ENCODE assay signal across 22 cellular contexts in the genomic region with DNA sequence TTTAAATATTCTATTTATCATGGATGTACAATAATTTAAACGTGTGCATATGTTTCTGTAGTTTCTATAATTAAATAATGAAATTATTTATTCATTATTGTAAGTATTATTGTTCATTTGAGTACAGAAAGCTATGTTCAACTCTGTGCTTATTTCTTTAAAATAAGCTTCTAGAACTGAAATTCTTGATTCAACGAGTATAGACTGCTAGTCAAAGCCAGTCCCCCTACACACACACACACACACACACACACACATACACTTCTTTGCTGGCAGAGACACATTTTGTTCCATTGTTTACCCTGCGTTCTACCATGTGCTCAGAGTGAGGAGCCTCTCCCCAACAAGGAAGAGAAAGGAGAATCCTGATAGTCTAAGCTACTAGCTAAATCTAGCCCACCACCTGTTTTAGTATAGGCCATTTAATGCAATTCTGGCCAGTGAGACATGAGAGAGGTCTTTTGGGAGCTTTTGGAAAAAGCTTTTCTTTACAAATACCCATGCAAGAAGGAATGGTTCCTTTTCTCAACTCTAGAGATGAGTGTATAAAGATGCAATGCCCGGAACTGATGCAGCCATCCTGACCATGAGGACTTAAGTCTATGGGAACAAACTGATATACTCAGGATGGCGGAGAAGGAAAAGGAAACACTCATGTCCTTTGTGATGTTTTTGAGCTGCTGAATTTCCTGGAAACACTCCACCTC.
DNase-seq lines count a peak whose midpoint lies in the region; ATAC-seq, FAIRE-seq and TF ChIP-seq lines count a peak whose summit lies in the region.
"Had no signal": no experiment of that assay in that cellular context is flagged by ENCODE, and none has a peak within 500 bp of the region (broad histone marks: within the 10 kb centered on the region; RNA-seq: fewer than 3 reads in every experiment).

No MANE protein-coding gene starts in this region.

- H3K79me2 ChIP-seq in GM23338 (replicated peaks; ENCODE audit: insufficient read depth) (no peaks in the 10 kb centered on the region), K562 (ENCODE audit: control insufficient read depth, insufficient read depth, low read length) (no peaks in the 10 kb centered on the region), SK-N-SH (ENCODE audit: insufficient read depth) (no peaks in the 10 kb centered on the region)

- POLR2A ChIA-PET in K562 (lab: Yijun Ruan, JAX) (no interaction called here), SK-N-SH (lab: Yijun Ruan, JAX) (no interaction called here)

- TF ChIP-seq RAD21 in K562 (CRISPR knock-in tag; conservative IDR thresholded peaks at IDR 0.05 in 1 of 2, IDR thresholded peaks at IDR 0.05 in 1 of 2) (no peak), SK-N-SH (IDR thresholded peaks at IDR 0.05; ENCODE audit: low read length) (no peak)

- TF ChIP-seq EP300 in K562 (IDR thresholded peaks at IDR 0.05; ENCODE audit: low read length) (no peak), SK-N-SH (IDR thresholded peaks at IDR 0.05; ENCODE audit: borderline replicate concordance in 1 of 2, low read depth in 1 of 2, low read length in 1 of 2) (no peak)

- no peak for ATAC-seq in GM23338
- ATAC-seq in K562 = no peak
- ATAC-seq in HG02678 (IDR thresholded peaks at IDR 0.05; ENCODE audit: unreplicated experiment) = no peak
- ATAC-seq: HCT116 had no signal

- CTCF ChIA-PET in K562 (lab: Yijun Ruan, JAX; ENCODE audit: low intra/inter-chr PET ratio) (no interaction called here), SK-N-SH (lab: Yijun Ruan, JAX) (no interaction called here)

- no peaks in the 10 kb centered on the region for H3F3A ChIP-seq in GM23338 (replicated peaks; ENCODE audit: low read depth)
- H3F3A ChIP-seq in SK-N-SH (replicated peaks; ENCODE audit: insufficient read depth) = no peaks in the 10 kb centered on the region

- H3K4me2 ChIP-seq in GM23338 (no peak overlapping the region), K562 (ENCODE audit: insufficient read depth, low read length) (no peak overlapping the region), SK-N-SH (no peak overlapping the region)
- H3K4me2 ChIP-seq: BLaER1 had no signal

- peaks cover 6% of the 10 kb centered on the region; the same call in 2 of the 3 replicates for H3K9me3 Mint-ChIP-seq in GM23338
- no peaks in the 10 kb centered on the region for H3K9me3 Mint-ChIP-seq in progenitor cell of endocrine pancreas (ENCODE audit: low read depth)
- H3K9me3 Mint-ChIP-seq: HFFc6 had no signal

- H3K27ac ChIP-seq in GM23338 (ENCODE audit: low read depth) = no peak overlapping the region
- no peak overlapping the region for H3K27ac ChIP-seq in K562 (ENCODE audit: extremely low read depth, low read depth, low read length)
- no peak overlapping the region for H3K27ac ChIP-seq in SK-N-SH (ENCODE audit: low read depth in 2 of 2, low read length in 1 of 2)
- H3K27ac ChIP-seq: 22Rv1, BLaER1, HL-60 had no signal

- H3K36me3 ChIP-seq in GM23338 (ENCODE audit: insufficient read depth) (no peaks in the 10 kb centered on the region), K562 (ENCODE audit: control insufficient read depth, insufficient read depth, low read length) (no peaks in the 10 kb centered on the region), SK-N-SH (replicated peaks in 1 of 2; ENCODE audit: control insufficient read depth in 1 of 2, insufficient read depth in 2 of 2, low read length in 1 of 2) (no peaks in the 10 kb centered on the region)
- H3K36me3 ChIP-seq: BLaER1 had no signal

- H3K9me2 ChIP-seq in GM23338 (ENCODE audit: insufficient read depth) (0 out of 2 replicates have a peak, but pooled peaks cover 7% of the 10 kb centered on the region), SK-N-SH (no peaks in the 10 kb centered on the region)

- H4K20me1 ChIP-seq in GM23338 (replicated peaks; ENCODE audit: insufficient read depth) (no peaks in the 10 kb centered on the region), K562 (replicated peaks; ENCODE audit: control insufficient read depth, insufficient read depth, low read length) (no peaks in the 10 kb centered on the region), SK-N-SH (ENCODE audit: insufficient read depth) (no peaks in the 10 kb centered on the region)
- H4K20me1 ChIP-seq: BLaER1 had no signal

- TF ChIP-seq CTCF in GM23338 (conservative IDR thresholded peaks at IDR 0.05; ENCODE audit: low read depth in 2 of 2) (no peak), K562 (IDR thresholded peaks at IDR 0.05 in 2 of 3, conservative IDR thresholded peaks at IDR 0.05 in 1 of 3; ENCODE audit: insufficient read depth in 2 of 3, low read depth in 1 of 3, low read length in 3 of 3) (no peak), SK-N-SH (IDR thresholded peaks at IDR 0.05) (no peak), progenitor cell of endocrine pancreas (IDR thresholded peaks at IDR 0.05; ENCODE audit: unreplicated experiment) (no peak)

- in situ Hi-C loops in K562 (cut with MboI) = no loop called here

- FAIRE-seq in K562 (lab: Jason Lieb, UNC) = no peak

- H3K36me3 Mint-ChIP-seq in GM23338 (ENCODE audit: low read depth) (no peaks in the 10 kb centered on the region; the same call in 2 of the 3 replicates), progenitor cell of endocrine pancreas (ENCODE audit: insufficient read depth) (no peaks in the 10 kb centered on the region)
- H3K36me3 Mint-ChIP-seq: CD14-positive monocyte; CD4-positive, alpha-beta memory T cell had no signal

- H3K4me3 Mint-ChIP-seq in GM23338 (no peak overlapping the region), progenitor cell of endocrine pancreas (ENCODE audit: low read depth) (no peak overlapping the region)
- H3K4me3 Mint-ChIP-seq: CD14-positive monocyte; CD4-positive, alpha-beta memory T cell; HFFc6 had no signal

- H3K4me1 Mint-ChIP-seq in GM23338 (peaks cover 2% of the 10 kb centered on the region; the same call in 2 of the 3 replicates), progenitor cell of endocrine pancreas (ENCODE audit: low read depth) (no peaks in the 10 kb centered on the region)
- H3K4me1 Mint-ChIP-seq: CD4-positive, alpha-beta memory T cell had no signal

- no peak for TF ChIP-seq POLR2A in K562 (conservative IDR thresholded peaks at IDR 0.05)

- no TSS peak for BruUV-seq in K562 (replicated peaks; lab: Mats Ljungman, UMichigan)

- H3K4me1 ChIP-seq in GM23338 (ENCODE audit: insufficient read depth) = no peaks in the 10 kb centered on the region
- H3K4me1 ChIP-seq in K562 (replicated peaks in 1 of 2; ENCODE audit: control insufficient read depth in 2 of 2, insufficient read depth in 2 of 2, low read length in 2 of 2) = no peaks in the 10 kb centered on the region
- H3K4me1 ChIP-seq in SK-N-SH (ENCODE audit: control insufficient read depth in 1 of 2, insufficient read depth in 2 of 2, low read depth in 1 of 2, low read length in 1 of 2) = no peaks in the 10 kb centered on the region; a peak in 1 of 4 replicates

- H3K4me3 ChIP-seq in GM23338 (no peak overlapping the region), K562 (no peak overlapping the region), SK-N-SH (ENCODE audit: low read depth in 2 of 2, low read length in 1 of 2) (no peak overlapping the region)
- H3K4me3 ChIP-seq: BLaER1 had no signal

- H3K27ac Mint-ChIP-seq in GM23338 (no peak overlapping the region), progenitor cell of endocrine pancreas (no peak overlapping the region)
- H3K27ac Mint-ChIP-seq: CD4-positive, alpha-beta memory T cell; HFFc6 had no signal

- DNase-seq in DMS153 (lab: John Stamatoyannopoulos, UW) (peak; percentile 5), DMS153 treated with DMSO at 0.1 percent for 48 hours (lab: John Stamatoyannopoulos, UW; ENCODE audit: unreplicated experiment) (no peak), GM23338 (ENCODE audit: low spot score) (no peak), K562 (ENCODE audit: extremely low read depth in 1 of 4, low spot score in 3 of 4) (no peak), SK-N-SH (no peak), NCI-H2107 treated with DMSO at 0.1 percent for 48 hours (lab: John Stamatoyannopoulos, UW; ENCODE audit: unreplicated experiment) (no peak), progenitor cell of endocrine pancreas (ENCODE audit: low spot score, unreplicated experiment) (no peak)
- DNase-seq: CD4-positive, alpha-beta memory T cell; DND-41; EL; GOT3; H7; HFFc6; IMR-90; Karpas-422; KBM-7 had no signal

- peaks cover 2% of the 10 kb centered on the region for H3K27me3 Mint-ChIP-seq in GM23338 (ENCODE audit: insufficient read depth, low read depth, poor library complexity)
- H3K27me3 Mint-ChIP-seq in progenitor cell of endocrine pancreas = peaks cover 3% of the 10 kb centered on the region

- H3K9ac ChIP-seq in K562 (ENCODE audit: insufficient read depth in 1 of 2, low read depth in 2 of 2, low read length in 2 of 2) = no peak overlapping the region
- H3K9ac ChIP-seq in SK-N-SH = no peak overlapping the region
- H3K9ac ChIP-seq: BLaER1 had no signal

- H2AFZ ChIP-seq in GM23338 (peak overlapping the region; percentile 69; the same call in 1 of the 2 replicates), K562 (ENCODE audit: low read depth, low read length) (no peak overlapping the region), SK-N-SH (ENCODE audit: low read depth) (no peak overlapping the region)

- H3K27me3 ChIP-seq in GM23338 (ENCODE audit: insufficient read depth) (no peaks in the 10 kb centered on the region), K562 (ENCODE audit: control insufficient read depth in 2 of 2, insufficient read depth in 2 of 2, low read length in 2 of 2) (peaks cover 12 to 28% of the 10 kb centered on the region in 2 experiments), SK-N-SH (ENCODE audit: insufficient read depth) (no peaks in the 10 kb centered on the region)
- H3K27me3 ChIP-seq: BLaER1 had no signal

- WGBS in K562 (ENCODE audit: insufficient coverage, low coverage, missing lambda C conversion rate) = 2% methylated on average over 5 of the region's 5 CpGs
- WGBS in SK-N-SH (ENCODE audit: low lambda C conversion rate) = 36% methylated on average over 5 of the region's 5 CpGs

- H3K9me3 ChIP-seq in K562 (replicated peaks; ENCODE audit: control insufficient read depth, insufficient read depth, low read depth, low read length) (no peaks in the 10 kb centered on the region), SK-N-SH (no peaks in the 10 kb centered on the region)

- intact Hi-C loops in K562 (cut with micrococcal nuclease) = no loop called here

- H3K9me1 ChIP-seq in K562 (ENCODE audit: control insufficient read depth, insufficient read depth, low read length) = no peaks in the 10 kb centered on the region

TF ChIP-seq in GM23338, 12 proteins besides CTCF, POLR2A, EP300 and RAD21 (continues in another document):
- TF ChIP-seq STAT1 (IDR thresholded peaks at IDR 0.05; ENCODE audit: unreplicated experiment) = no peak

TF ChIP-seq in K562, 482 proteins besides CTCF, POLR2A, EP300 and RAD21:
- TF ChIP-seq CBX8 (IDR thresholded peaks at IDR 0.05; ENCODE audit: borderline replicate concordance, extremely low read depth, low read depth, low read length, poor library complexity, severe bottlenecking) (peak; percentile 62), FOS (IDR thresholded peaks at IDR 0.05; ENCODE audit: extremely low read depth, insufficient read length) (no peak)

TF ChIP-seq in SK-N-SH, 30 proteins besides CTCF, POLR2A, EP300 and RAD21 (continues in another document):
- TF ChIP-seq GATA2 (CRISPR knock-in tag; IDR thresholded peaks at IDR 0.05) = no peak
